8 cellular contexts compared by ENCODE assay signal in genomic region chr14:67819563-67820411, GRCh38. TPM values are rescaled to one million over a fixed set of nuclear protein-coding genes. Genes with fewer than 3 reads are reported as not detected.
DNase-seq lines count a peak whose midpoint lies in the region; ATAC-seq and TF ChIP-seq lines count a peak whose summit lies in the region.

Gene RAD51B (plus strand): TSS chr14:67819779.

- H3K36me3 Mint-ChIP-seq in activated CD4-positive, alpha-beta T cell treated with anti-CD3 and anti-CD28 coated beads for 36 hours (ENCODE audit: low read depth) = peaks cover 1% of the 10 kb centered on the region

- no peaks in the 10 kb centered on the region for H3K36me3 ChIP-seq in colonic mucosa

- H3K9me3 Mint-ChIP-seq in activated CD4-positive, alpha-beta T cell treated with anti-CD3 and anti-CD28 coated beads for 36 hours (ENCODE audit: low read depth) = no peaks in the 10 kb centered on the region

- peak within 1 kb of the TSS; percentile 70 to 86 for H3K9ac ChIP-seq in colonic mucosa (ENCODE audit: low read depth in 2 of 2, low read length in 2 of 2)

- no peaks in the 10 kb centered on the region for H3K27me3 ChIP-seq in colonic mucosa

- CTCF ChIA-PET in activated CD4-positive, alpha-beta T cell treated with anti-CD3 and anti-CD28 coated beads for 36 hours (lab: Charles Lee) = interaction anchor here (0.9 to 1.0 kb wide), 2 partner anchors 114 to 220 kb away, joined by 3 read pairs; partner anchors contain the start of gene PIGH

- peaks cover 5% of the 10 kb centered on the region for H3K4me1 ChIP-seq in colonic mucosa

- POLR2A ChIA-PET in activated CD4-positive, alpha-beta T cell treated with anti-CD3 and anti-CD28 coated beads for 36 hours (lab: Charles Lee) = interaction anchor here (0.6 to 0.7 kb wide), 2 partner anchors 436 to 542 kb away, joined by 3 to 7 read pairs; no protein-coding TSS in a partner anchor

- peak within 1 kb of the TSS; percentile 60 for H3K27ac ChIP-seq in colonic mucosa

- peak; percentile 61 for TF ChIP-seq POLR2A in GM19099 (IDR thresholded peaks at IDR 0.05; ENCODE audit: extremely low read depth, insufficient read length, low read depth)

- intact Hi-C loops in activated CD4-positive, alpha-beta T cell treated with anti-CD3 and anti-CD28 coated beads for 36 hours (cut with DNase I, micrococcal nuclease) = loop anchor here (1.0 to 5.0 kb wide), 10 partner anchors 199 to 1948 kb away; partner anchors contain the start of genes ERH (in 2 of the 2), SLC39A9 (in 2 of the 2), ZFP36L1 (in 2 of the 2) and ACTN1 (in 1 of the 2)
- intact Hi-C loops in colonic mucosa (cut with DNase I) = no loop called here

- TF ChIP-seq CTCF in AG10803 (conservative IDR thresholded peaks at IDR 0.05; ENCODE audit: low read length) = no peak
- TF ChIP-seq CTCF in colonic mucosa (IDR thresholded peaks at IDR 0.05) = no peak

- peaks cover 38% of the 10 kb centered on the region for H3K4me1 Mint-ChIP-seq in activated CD4-positive, alpha-beta T cell treated with anti-CD3 and anti-CD28 coated beads for 36 hours

- DNase-seq in AG10803 (ENCODE audit: low read depth) (peak; percentile 77), NCI-H524 treated with DMSO at 0.1 percent for 48 hours (lab: John Stamatoyannopoulos, UW) (peak; percentile 43), colonic mucosa (peak; percentile 93), kidney tubule cell (ENCODE audit: low spot score) (peak; percentile 84)
- peak; percentile 93 for DNase-seq in activated CD4-positive, alpha-beta T cell treated with anti-CD3 and anti-CD28 coated beads for 36 hours
- DNase-seq in stimulated activated CD4-positive, alpha-beta T cell treated with anti-CD3 and anti-CD28 coated beads, Interleukin-1b, Interleukin-23, amount 100 ng/mL, for 1 hour (ENCODE audit: low read depth in 2 of 2) = peak; percentile 57 to 71

- peak within 1 kb of the TSS; percentile 93 for H3K4me3 ChIP-seq in AG10803 (ENCODE audit: low read length)
- H3K4me3 ChIP-seq in colonic mucosa = peak within 1 kb of the TSS; percentile 58

- peak; percentile 70 for ATAC-seq in HG03432 (IDR thresholded peaks at IDR 0.05; ENCODE audit: unreplicated experiment)
- peak; percentile 74 for ATAC-seq in activated CD4-positive, alpha-beta T cell treated with anti-CD3 and anti-CD28 coated beads for 36 hours

- no peaks in the 10 kb centered on the region for H3K9me3 ChIP-seq in colonic mucosa

- peak within 1 kb of the TSS; percentile 95 for H3K4me3 Mint-ChIP-seq in activated CD4-positive, alpha-beta T cell treated with anti-CD3 and anti-CD28 coated beads for 36 hours

- H3K27me3 Mint-ChIP-seq in activated CD4-positive, alpha-beta T cell treated with anti-CD3 and anti-CD28 coated beads for 36 hours = no peaks in the 10 kb centered on the region

- peak within 1 kb of the TSS; percentile 94 for H3K27ac Mint-ChIP-seq in activated CD4-positive, alpha-beta T cell treated with anti-CD3 and anti-CD28 coated beads for 36 hours

RNA-seq across cellular contexts. Expression of gene RAD51B, which starts in this region (rescaled TPM):
- 10 to 100 TPM; 26.4 to 39.9 TPM for total RNA-seq in activated CD4-positive, alpha-beta T cell treated with anti-CD3 and anti-CD28 coated beads for 36 hours
- 10 to 100 TPM; 12.7 to 22.0 TPM for total RNA-seq in colonic mucosa

Comparison
In these comparisons a context has a peak if more than half of its experiments do, and no peak if none do; other contexts are left out.
1. Peak in every context shown above with its lines: DNase-seq, ATAC-seq, H3K4me3 ChIP-seq and H3K27ac ChIP-seq.
2. DNase-seq: peak in every context shown above with its lines; median percentile 93 in activated CD4-positive, alpha-beta T cell treated with anti-CD3 and anti-CD28 coated beads for 36 hours; 93 in colonic mucosa; 84 in kidney tubule cell; 77 in AG10803; 64 in stimulated activated CD4-positive, alpha-beta T cell treated with anti-CD3 and anti-CD28 coated beads, Interleukin-1b, Interleukin-23, amount 100 ng/mL, for 1 hour; 43 in NCI-H524 treated with DMSO at 0.1 percent for 48 hours.